In genomic region chr2:153787612-153788011, GRCh38 we compare ENCODE assay signal across 34 cellular contexts.
"Had no signal": no experiment of that assay in that cellular context is flagged by ENCODE, and none has a peak within 500 bp of the region (broad histone marks: within the 10 kb centered on the region; RNA-seq: fewer than 3 reads in every experiment).

No MANE protein-coding gene starts in this region.

- DNase-seq: activated CD4-positive, alpha-beta T cell treated with anti-CD3 and anti-CD28 coated beads for 36 hours; activated CD4-positive, alpha-beta T cell treated with anti-CD3 and anti-CD28 coated beads, Interleukin-2, amount 50 U/mL, for 4 hours; activated CD4-positive, CD25-positive, alpha-beta regulatory T cell; activated CD8-positive, alpha-beta memory T cell treated with anti-CD3 and anti-CD28 coated beads for 24 hours; activated effector memory CD4-positive, alpha-beta T cell treated with anti-CD3 and anti-CD28 coated beads, Interleukin-2, amount 50 U/mL, for 16 hours; activated naive CD4-positive, alpha-beta T cell treated with anti-CD3 and anti-CD28 coated beads for 36 hours; activated naive CD8-positive, alpha-beta T cell treated with anti-CD3 and anti-CD28 coated beads for 36 hours; activated T-cell treated with anti-CD3 and anti-CD28 coated beads, Interleukin-2, amount 50 U/mL, for 1 hour; caudate nucleus; effector CD4-positive, alpha-beta T cell; kidney; left colon; mammary epithelial cell; naive thymus-derived CD4-positive, alpha-beta T cell; nucleus accumbens; pancreas; psoas muscle; stimulated activated CD4-positive, alpha-beta T cell treated with anti-CD3 and anti-CD28 coated beads, Interleukin-1b, Interleukin-23, amount 100 ng/mL, for 48 hours; stimulated activated CD4-positive, alpha-beta T cell treated with anti-CD3 and anti-CD28 coated beads, Interleukin-4, amount 100 ng/mL, for 4 hours; stimulated activated CD8-positive, alpha-beta memory T cell treated with anti-CD3 and anti-CD28 coated beads, Interleukin-4, amount 100 ng/mL, for 48 hours; stomach; T-helper 2 cell; tibial artery had no signal

- H3K9me3 ChIP-seq: ascending aorta, pancreas had no signal

- H3K4me1 Mint-ChIP-seq: activated CD4-positive, alpha-beta T cell treated with anti-CD3 and anti-CD28 coated beads for 36 hours; activated naive CD8-positive, alpha-beta T cell treated with anti-CD3 and anti-CD28 coated beads for 36 hours; brain; mesothelial cell of epicardium; naive thymus-derived CD4-positive, alpha-beta T cell; stimulated activated memory B cell treated with anti-CD40 and anti-IgM and Interleukin-4, amounts not matched to agents 10 μg/mL and 1 μg/mL and 100 μg/mL, for 72 hours had no signal

- H3K27ac ChIP-seq: ascending aorta, gastroesophageal sphincter, hepatocyte, pancreas, psoas muscle, right atrium auricular region, stomach, suprapubic skin, tibial artery had no signal

- H3K27me3 ChIP-seq: ascending aorta, gastroesophageal sphincter, hepatocyte, pancreas, right atrium auricular region, stomach, suprapubic skin, tibial artery had no signal

- ATAC-seq: activated CD4-positive, alpha-beta T cell treated with anti-CD3 and anti-CD28 coated beads for 36 hours; gastroesophageal sphincter; left colon; naive thymus-derived CD4-positive, alpha-beta T cell; pancreas; psoas muscle; stimulated activated memory B cell treated with anti-CD40 and anti-IgM and Interleukin-4, amounts not matched to agents 10 μg/mL and 1 μg/mL and 100 μg/mL, for 72 hours had no signal

- H3K9me3 Mint-ChIP-seq: activated naive CD8-positive, alpha-beta T cell treated with anti-CD3 and anti-CD28 coated beads for 36 hours had no signal

- H3K36me3 ChIP-seq: ascending aorta, gastroesophageal sphincter, pancreas, right atrium auricular region, stomach, suprapubic skin, tibial artery had no signal

- H3K4me1 ChIP-seq: ascending aorta, gastroesophageal sphincter, pancreas, psoas muscle, right atrium auricular region, stomach, suprapubic skin, tibial artery had no signal

- H3K4me3 ChIP-seq: ascending aorta, gastroesophageal sphincter, hepatocyte, pancreas, psoas muscle, right atrium auricular region, smooth muscle cell, stomach, suprapubic skin, tibial artery had no signal

- H3K4me3 Mint-ChIP-seq: activated CD4-positive, alpha-beta T cell treated with anti-CD3 and anti-CD28 coated beads for 36 hours; activated naive CD4-positive, alpha-beta T cell treated with anti-CD3 and anti-CD28 coated beads for 36 hours; activated naive CD8-positive, alpha-beta T cell treated with anti-CD3 and anti-CD28 coated beads for 36 hours; activated T-helper 1 cell treated with anti-CD3 and anti-CD28 coated beads, Interleukin-12 subunit alpha, Interleukin-12 subunit beta, Interleukin-2, Interleukin-4 antibody, amounts not matched to agents 30 ng/mL and 10 ng/mL and 1 ng/mL, durations not matched to agents 14 hours and 24 hours and 36 hours; brain; mesothelial cell of epicardium; naive thymus-derived CD4-positive, alpha-beta T cell; stimulated activated memory B cell treated with anti-CD40 and anti-IgM and Interleukin-4, amounts not matched to agents 10 μg/mL and 1 μg/mL and 100 μg/mL, for 72 hours had no signal

- H3K27ac Mint-ChIP-seq: activated CD4-positive, alpha-beta T cell treated with anti-CD3 and anti-CD28 coated beads for 36 hours; activated naive CD4-positive, alpha-beta T cell treated with anti-CD3 and anti-CD28 coated beads for 36 hours; activated naive CD8-positive, alpha-beta T cell treated with anti-CD3 and anti-CD28 coated beads for 36 hours; activated T-helper 1 cell treated with anti-CD3 and anti-CD28 coated beads, Interleukin-12 subunit alpha, Interleukin-12 subunit beta, Interleukin-2, Interleukin-4 antibody, amounts not matched to agents 30 ng/mL and 10 ng/mL and 1 ng/mL, durations not matched to agents 14 hours and 24 hours and 36 hours; brain; mesothelial cell of epicardium; naive thymus-derived CD4-positive, alpha-beta T cell; stimulated activated memory B cell treated with anti-CD40 and anti-IgM and Interleukin-4, amounts not matched to agents 10 μg/mL and 1 μg/mL and 100 μg/mL, for 72 hours had no signal

- FAIRE-seq: endometrium, kidney, pancreas had no signal

- H3K36me3 Mint-ChIP-seq: activated naive CD8-positive, alpha-beta T cell treated with anti-CD3 and anti-CD28 coated beads for 36 hours; brain; naive thymus-derived CD4-positive, alpha-beta T cell; stimulated activated memory B cell treated with anti-CD40 and anti-IgM and Interleukin-4, amounts not matched to agents 10 μg/mL and 1 μg/mL and 100 μg/mL, for 72 hours had no signal

- H3K27me3 Mint-ChIP-seq: activated CD4-positive, alpha-beta T cell treated with anti-CD3 and anti-CD28 coated beads for 36 hours; activated naive CD8-positive, alpha-beta T cell treated with anti-CD3 and anti-CD28 coated beads for 36 hours; brain; naive thymus-derived CD4-positive, alpha-beta T cell; stimulated activated memory B cell treated with anti-CD40 and anti-IgM and Interleukin-4, amounts not matched to agents 10 μg/mL and 1 μg/mL and 100 μg/mL, for 72 hours had no signal
